In genomic region chrX:103687073-103687695, GRCh38 we compare ENCODE assay signal across 8 cellular contexts. TPM values are rescaled to one million over a fixed set of nuclear protein-coding genes. Genes with fewer than 3 reads are reported as not detected.
A peak's percentile ranks its signal among the peaks of the same experiment; 100 is the strongest.
DNase-seq lines count a peak whose midpoint lies in the region; ATAC-seq and TF ChIP-seq lines count a peak whose summit lies in the region.

No MANE protein-coding gene starts in this region.

- H3K9me3 ChIP-seq in skeletal muscle tissue (ENCODE audit: control insufficient read depth in 3 of 3, low read length in 3 of 3) = no peaks in the 10 kb centered on the region

- peak overlapping the region; percentile 96 for H3K27ac ChIP-seq in skeletal muscle tissue (ENCODE audit: low read depth, low read length)

- DNase-seq in NCI-H146 (lab: John Stamatoyannopoulos, UW) (peak; percentile 90), T-helper 22 cell (ENCODE audit: low read depth) (peak; percentile 73), astrocyte of the hippocampus (ENCODE audit: low read depth, low spot score) (peak; percentile 88), iPS-NIHi11 (ENCODE audit: low spot score) (peak; percentile 30), HuH-7.5 (ENCODE audit: low spot score) (no peak)

- H3K4me1 ChIP-seq in skeletal muscle tissue (ENCODE audit: control insufficient read depth in 3 of 3, insufficient read depth in 3 of 3, low read length in 3 of 3) = peaks cover 0 to 6% (median 5%) of the 10 kb centered on the region in 3 donors

- H3K4me3 ChIP-seq in skeletal muscle tissue (ENCODE audit: low read length in 3 of 3) = peak overlapping the region; percentile 78 to 91 (median 81)

- H3K9ac ChIP-seq in skeletal muscle tissue (ENCODE audit: low read depth in 1 of 3, low read length in 3 of 3) = peak overlapping the region; percentile 81 to 92 (median 89)

- no peaks in the 10 kb centered on the region for H3K27me3 ChIP-seq in skeletal muscle tissue (ENCODE audit: control insufficient read depth in 3 of 3, insufficient read depth in 3 of 3, low read length in 3 of 3)

- peaks cover 0 to 15% (median 6%) of the 10 kb centered on the region in 3 donors for H3K36me3 ChIP-seq in skeletal muscle tissue (ENCODE audit: control insufficient read depth in 3 of 3, insufficient read depth in 3 of 3, low read length in 3 of 3)

- peak; percentile 53 for ATAC-seq in HG02678 (IDR thresholded peaks at IDR 0.05; ENCODE audit: unreplicated experiment)

- peak; percentile 67 for TF ChIP-seq POLR2A in GM15510 (IDR thresholded peaks at IDR 0.05; ENCODE audit: borderline replicate concordance, extremely low read depth, insufficient read length)

RNA-seq across cellular contexts. Expression of gene MORF4L2, which starts 0.7 kb away (rescaled TPM):
- 219 TPM for total RNA-seq in skeletal muscle tissue

RNA-seq across cellular contexts. Expression of gene TMEM31, which starts 23.5 kb away (rescaled TPM):
- total RNA-seq in skeletal muscle tissue = not detected

RNA-seq across cellular contexts. Expression of gene TCEAL1, which starts 58.4 kb away (rescaled TPM):
- 27.7 TPM for total RNA-seq in skeletal muscle tissue
